13 cellular contexts compared by ENCODE assay signal in the genomic region with DNA sequence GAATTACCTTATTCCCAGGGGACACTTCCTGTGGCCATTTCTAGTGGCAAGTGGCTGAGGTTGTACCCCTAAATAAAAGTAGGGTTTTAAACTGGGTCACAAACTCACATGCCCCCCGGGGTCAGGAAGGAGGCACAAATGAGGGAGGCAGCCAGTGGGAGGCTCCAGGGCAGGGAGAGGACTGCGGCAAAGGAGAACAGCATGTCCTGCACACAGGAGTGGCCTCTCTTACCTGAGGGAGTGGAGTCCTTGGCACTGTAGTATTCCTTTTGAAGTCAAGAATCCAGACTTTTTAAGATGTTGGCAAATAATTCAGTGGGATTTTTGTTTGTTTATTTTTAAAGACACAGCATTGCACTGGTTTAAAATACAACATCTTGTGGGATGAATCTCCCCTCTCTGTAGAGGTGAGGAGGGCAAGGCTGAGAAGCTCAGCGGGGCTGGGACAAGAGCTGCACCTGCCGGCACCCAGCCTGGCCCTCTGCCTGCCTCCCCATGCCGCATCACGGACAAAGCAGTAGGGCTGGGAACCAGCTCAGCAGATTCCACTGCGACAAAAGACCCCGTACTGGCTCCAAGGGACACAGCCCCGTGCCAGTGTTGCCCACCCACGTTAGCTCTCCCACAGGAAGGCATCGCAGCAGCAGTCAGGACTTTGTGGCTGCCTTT. TPM values are rescaled to one million over a fixed set of nuclear protein-coding genes. Genes with fewer than 3 reads are reported as not detected.
DNase-seq lines count a peak whose midpoint lies in the region; ATAC-seq and TF ChIP-seq lines count a peak whose summit lies in the region.
"Had no signal": no experiment of that assay in that cellular context is flagged by ENCODE, and none has a peak within 500 bp of the region (broad histone marks: within the 10 kb centered on the region; RNA-seq: fewer than 3 reads in every experiment).

No MANE protein-coding gene starts in this region.

- H4K20me1 ChIP-seq in MM.1S (ENCODE audit: insufficient read depth, low read length) (no peaks in the 10 kb centered on the region), smooth muscle cell (ENCODE audit: low read depth) (peaks cover 99% of the 10 kb centered on the region)

- no peaks in the 10 kb centered on the region for H3K9me3 Mint-ChIP-seq in T-helper 2 cell treated with Interferon-gamma antibody and Interleukin-4, amounts not matched to agents 5 μg/mL and 100 μg/mL, for 36 hours
- no peaks in the 10 kb centered on the region for H3K9me3 Mint-ChIP-seq in effector memory CD8-positive, alpha-beta T cell

- H3K36me3 ChIP-seq in MM.1S (replicated peaks; ENCODE audit: insufficient read depth, low read length) (no peaks in the 10 kb centered on the region), smooth muscle cell (ENCODE audit: low read depth) (no peaks in the 10 kb centered on the region)

- TF ChIP-seq CTCF in MM.1S (IDR thresholded peaks at IDR 0.05; ENCODE audit: low read length) (no peak), smooth muscle cell (IDR thresholded peaks at IDR 0.05; ENCODE audit: borderline replicate concordance, insufficient read depth, poor library complexity, severe bottlenecking) (no peak)

- H3K9me3 ChIP-seq in MM.1S (replicated peaks; ENCODE audit: insufficient read depth, low read length): no peaks in the 10 kb centered on the region
- no peaks in the 10 kb centered on the region for H3K9me3 ChIP-seq in smooth muscle cell (replicated peaks; ENCODE audit: low read depth)
- H3K9me3 ChIP-seq: Caco-2 had no signal

- ATAC-seq in effector memory CD8-positive, alpha-beta T cell (replicated peaks): no peak
- ATAC-seq: right cardiac atrium had no signal

- H3K27me3 Mint-ChIP-seq in T-helper 2 cell treated with Interferon-gamma antibody and Interleukin-4, amounts not matched to agents 5 μg/mL and 100 μg/mL, for 36 hours (ENCODE audit: low read depth): no peaks in the 10 kb centered on the region
- H3K27me3 Mint-ChIP-seq in effector memory CD8-positive, alpha-beta T cell: peaks cover 0 to 15% of the 10 kb centered on the region in 2 donors

- H3K4me1 ChIP-seq in MM.1S (ENCODE audit: low read length): peaks cover 15% of the 10 kb centered on the region
- H3K4me1 ChIP-seq in smooth muscle cell (ENCODE audit: low read depth): peaks cover 17% of the 10 kb centered on the region

- H3K27me3 ChIP-seq in MM.1S (replicated peaks; ENCODE audit: insufficient read depth, low read length) (no peaks in the 10 kb centered on the region), smooth muscle cell (ENCODE audit: low read depth) (no peaks in the 10 kb centered on the region)

- peaks cover 2% of the 10 kb centered on the region for H3K36me3 Mint-ChIP-seq in T-helper 2 cell treated with Interferon-gamma antibody and Interleukin-4, amounts not matched to agents 5 μg/mL and 100 μg/mL, for 36 hours (ENCODE audit: low read depth)
- H3K36me3 Mint-ChIP-seq in effector memory CD8-positive, alpha-beta T cell (ENCODE audit: insufficient read depth): no peaks in the 10 kb centered on the region

- H3K4me2 ChIP-seq in MM.1S (ENCODE audit: low read depth, low read length) (0 out of 2 replicates have a peak overlapping the region, but pooled peaks have one; percentile 3), smooth muscle cell (no peak overlapping the region)

- peak overlapping the region; percentile 91 for H3K27ac Mint-ChIP-seq in T-helper 2 cell treated with Interferon-gamma antibody and Interleukin-4, amounts not matched to agents 5 μg/mL and 100 μg/mL, for 36 hours
- H3K27ac Mint-ChIP-seq in effector memory CD8-positive, alpha-beta T cell: peak overlapping the region; percentile 4 to 38

- H2AFZ ChIP-seq in MM.1S (ENCODE audit: low read length): no peak overlapping the region
- H2AFZ ChIP-seq in smooth muscle cell (ENCODE audit: low read depth): no peak overlapping the region

- H3K9ac ChIP-seq in MM.1S (ENCODE audit: low read length) (no peak overlapping the region), smooth muscle cell (ENCODE audit: low read depth) (peak overlapping the region; percentile 36)

- DNase-seq in T-helper 2 cell treated with Interferon-gamma antibody and Interleukin-4, amounts not matched to agents 5 μg/mL and 100 μg/mL, for 36 hours (ENCODE audit: low spot score): no peak
- DNase-seq in T-helper 2 cell (no peak), MM.1S (no peak), smooth muscle cell (lab: John Stamatoyannopoulos, UW; ENCODE audit: unreplicated experiment) (no peak), NOMO-1 treated with DMSO at 0.1 percent for 48 hours (lab: John Stamatoyannopoulos, UW; ENCODE audit: unreplicated experiment) (no peak), HPDE6-E6E7 (ENCODE audit: extremely low spot score) (no peak)
- DNase-seq in effector memory CD8-positive, alpha-beta T cell: no peak
- no peak for DNase-seq in stimulated activated CD4-positive, alpha-beta T cell treated with anti-CD3 and anti-CD28 coated beads, Interleukin-1b, Interleukin-23, amount 100 ng/mL, for 48 hours
- DNase-seq: 8988T, Caco-2, NCI-H1417, NCI-H524 treated with DMSO at 0.1 percent for 48 hours had no signal

- H3K4me3 Mint-ChIP-seq in T-helper 2 cell treated with Interferon-gamma antibody and Interleukin-4, amounts not matched to agents 5 μg/mL and 100 μg/mL, for 36 hours: peak overlapping the region; percentile 73
- peak overlapping the region; percentile 14 to 49 for H3K4me3 Mint-ChIP-seq in effector memory CD8-positive, alpha-beta T cell

- H3K4me3 ChIP-seq in MM.1S (ENCODE audit: low read length) (no peak overlapping the region), smooth muscle cell (no peak overlapping the region)

- H3K79me2 ChIP-seq in MM.1S (ENCODE audit: low read length): no peaks in the 10 kb centered on the region; the same call in 1 of the 2 replicates
- H3K79me2 ChIP-seq in smooth muscle cell (ENCODE audit: low read depth): peaks cover 97% of the 10 kb centered on the region

- peaks cover 41% of the 10 kb centered on the region for H3K4me1 Mint-ChIP-seq in T-helper 2 cell treated with Interferon-gamma antibody and Interleukin-4, amounts not matched to agents 5 μg/mL and 100 μg/mL, for 36 hours (ENCODE audit: low read depth)
- H3K4me1 Mint-ChIP-seq in effector memory CD8-positive, alpha-beta T cell (ENCODE audit: low read depth in 2 of 2): peaks cover 9 to 15% of the 10 kb centered on the region in 2 donors

- 95% methylated on average over 11 of the region's 11 CpGs for WGBS in smooth muscle cell (ENCODE audit: low lambda C conversion rate)

- H3K9me2 ChIP-seq in MM.1S (replicated peaks; ENCODE audit: insufficient read depth, low read length): no peaks in the 10 kb centered on the region

- H3K27ac ChIP-seq in MM.1S (ENCODE audit: low read length) (peak overlapping the region; percentile 41; the same call in 1 of the 2 replicates), smooth muscle cell (ENCODE audit: low read depth) (peak overlapping the region; percentile 92)

- H3F3A ChIP-seq in MM.1S (ENCODE audit: insufficient read depth, low read length) (no peaks in the 10 kb centered on the region), smooth muscle cell (ENCODE audit: low read depth) (peaks cover 24% of the 10 kb centered on the region)

RNA-seq across cellular contexts. Expression of a gene that starts 22.2 kb away (rescaled TPM):
- total RNA-seq in smooth muscle cell: 27.6 and 38.0 TPM in 2 replicates
- 37.0 and 44.5 TPM in 2 replicates for polyA plus RNA-seq in smooth muscle cell
